In the genomic region with DNA sequence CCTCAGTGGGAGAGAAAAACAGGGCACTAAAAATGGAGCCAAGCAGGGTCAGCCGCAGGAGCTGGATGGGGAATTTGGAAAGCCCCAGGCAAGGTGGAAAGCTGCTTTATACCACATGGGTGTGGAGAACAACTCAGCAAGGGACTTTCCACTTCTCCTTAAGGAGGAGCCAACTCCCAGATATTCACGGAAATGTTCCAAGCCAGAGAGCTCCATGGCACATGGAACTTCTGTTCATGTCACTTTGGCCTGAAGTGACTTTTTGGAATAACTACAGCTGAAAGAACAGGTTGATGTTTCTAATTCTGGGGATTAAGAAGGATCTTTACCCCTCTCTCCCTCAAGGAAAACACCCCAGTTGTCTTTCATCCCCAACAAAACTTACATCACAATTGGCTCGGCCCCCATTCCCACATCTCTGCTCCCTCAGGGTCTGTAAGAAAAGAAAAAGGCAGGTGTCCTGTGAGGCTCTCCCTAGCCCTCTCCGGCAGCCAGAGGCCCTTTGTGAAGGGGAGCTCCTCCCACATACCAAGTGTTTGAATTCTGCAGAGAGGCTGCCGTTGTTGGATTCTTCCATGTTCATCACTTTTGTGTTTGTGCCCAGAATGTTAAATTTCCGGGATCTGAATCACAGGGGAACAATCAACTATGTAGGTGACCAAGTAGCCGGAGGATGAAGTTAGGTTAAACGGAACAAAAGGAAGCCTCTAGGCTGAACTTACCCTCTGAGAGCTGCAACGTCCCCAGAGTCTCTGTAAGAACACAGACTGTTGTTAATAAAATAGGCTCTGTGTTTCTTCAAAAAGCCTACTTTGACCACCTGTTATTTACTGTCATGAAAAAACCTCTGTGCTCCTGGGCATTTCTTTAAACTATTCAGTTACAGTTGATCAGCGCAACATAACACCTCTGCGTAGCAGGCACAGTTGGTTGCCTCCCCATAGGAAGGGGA, we compare ENCODE assay signal across 9 cellular contexts. TPM values are rescaled to one million over a fixed set of nuclear protein-coding genes. Genes with fewer than 3 reads are reported as not detected.
DNase-seq lines count a peak whose midpoint lies in the region; ATAC-seq, FAIRE-seq and TF ChIP-seq lines count a peak whose summit lies in the region.
"Had no signal": no experiment of that assay in that cellular context is flagged by ENCODE, and none has a peak within 500 bp of the region (broad histone marks: within the 10 kb centered on the region; RNA-seq: fewer than 3 reads in every experiment).

No MANE protein-coding gene starts in this region.

- peaks cover 58% of the 10 kb centered on the region for H3K36me3 Mint-ChIP-seq in activated CD4-positive, alpha-beta memory T cell treated with anti-CD3 and anti-CD28 coated beads for 36 hours
- H3K36me3 Mint-ChIP-seq in activated CD4-positive, alpha-beta memory T cell treated with anti-CD3 and anti-CD28 coated beads, Interleukin-2, amount 10 ng/mL, durations not matched to agents 7 days and 5 days (ENCODE audit: low read depth), result peaks cover 58% of the 10 kb centered on the region

- 63 to 67% methylated on average over 11 of the region's 11 CpGs for WGBS in body of pancreas, 2 donors
- WGBS in thymus, result 82% methylated on average over 11 of the region's 11 CpGs

- H4K20me1 ChIP-seq in keratinocyte (ENCODE audit: control insufficient read depth, extremely low read depth, insufficient read depth, low read length), result no peaks in the 10 kb centered on the region

- H3K9me3 ChIP-seq in body of pancreas (no peaks in the 10 kb centered on the region), keratinocyte (ENCODE audit: control insufficient read depth, low read depth, low read length) (no peaks in the 10 kb centered on the region), thymus (ENCODE audit: control insufficient read depth) (no peaks in the 10 kb centered on the region)

- H3K36me3 ChIP-seq in body of pancreas (replicated peaks in 1 of 2; ENCODE audit: insufficient read depth in 1 of 2, low read depth in 2 of 2) (peaks cover 0 to 49% of the 10 kb centered on the region in 2 donors), keratinocyte (ENCODE audit: control insufficient read depth in 2 of 2, extremely low read depth in 1 of 2, insufficient read depth in 2 of 2, low read length in 2 of 2) (peaks cover 21 to 34% of the 10 kb centered on the region in 2 experiments), thymus (ENCODE audit: control insufficient read depth, insufficient read depth) (peaks cover 54% of the 10 kb centered on the region)

- peak; percentile 72 for ATAC-seq in body of pancreas
- no peak for ATAC-seq in HG03460 (IDR thresholded peaks at IDR 0.05; ENCODE audit: unreplicated experiment)
- no peak for ATAC-seq in GM18520 (IDR thresholded peaks at IDR 0.05; ENCODE audit: unreplicated experiment)

- POLR2A ChIA-PET in activated CD4-positive, alpha-beta memory T cell treated with anti-CD3 and anti-CD28 coated beads for 36 hours (lab: Charles Lee), result interaction anchor here (0.6 kb wide), 1 partner anchor 8 kb away, joined by 3 read pairs; no protein-coding TSS in a partner anchor
- POLR2A ChIA-PET in activated CD4-positive, alpha-beta memory T cell treated with anti-CD3 and anti-CD28 coated beads, Interleukin-2, amount 10 ng/mL, durations not matched to agents 7 days and 5 days (lab: Charles Lee), result interaction anchor here (0.9 to 1.4 kb wide), 2 partner anchors 13 to 29 kb away, joined by 3 read pairs; no protein-coding TSS in a partner anchor

- peak overlapping the region; percentile 56 for H2AFZ ChIP-seq in keratinocyte (ENCODE audit: control insufficient read depth, low read length)

- H3K27ac Mint-ChIP-seq in activated CD4-positive, alpha-beta memory T cell treated with anti-CD3 and anti-CD28 coated beads for 36 hours, result peak overlapping the region; percentile 65
- H3K27ac Mint-ChIP-seq in activated CD4-positive, alpha-beta memory T cell treated with anti-CD3 and anti-CD28 coated beads, Interleukin-2, amount 10 ng/mL, durations not matched to agents 7 days and 5 days, result no peak overlapping the region
- H3K27ac Mint-ChIP-seq: B cell had no signal

- intact Hi-C loops in activated CD4-positive, alpha-beta memory T cell treated with anti-CD3 and anti-CD28 coated beads for 36 hours (cut with micrococcal nuclease), result no loop called here
- intact Hi-C loops in body of pancreas (cut with DNase I), result no loop called here

- H3K79me2 ChIP-seq in keratinocyte (ENCODE audit: control insufficient read depth, insufficient read depth, low read length), result no peaks in the 10 kb centered on the region

- TF ChIP-seq CTCF in body of pancreas (IDR thresholded peaks at IDR 0.05) (no peak), keratinocyte (optimal IDR thresholded peaks at IDR 0.05 in 1 of 3, IDR thresholded peaks at IDR 0.05 in 1 of 3, conservative IDR thresholded peaks at IDR 0.05 in 1 of 3; ENCODE audit: extremely low read depth in 1 of 3, insufficient read depth in 2 of 3, low read length in 3 of 3) (no peak)

- no peaks in the 10 kb centered on the region for H3K27me3 Mint-ChIP-seq in activated CD4-positive, alpha-beta memory T cell treated with anti-CD3 and anti-CD28 coated beads for 36 hours
- no peaks in the 10 kb centered on the region for H3K27me3 Mint-ChIP-seq in activated CD4-positive, alpha-beta memory T cell treated with anti-CD3 and anti-CD28 coated beads, Interleukin-2, amount 10 ng/mL, durations not matched to agents 7 days and 5 days
- H3K27me3 Mint-ChIP-seq: B cell had no signal

- H3K9me3 Mint-ChIP-seq in activated CD4-positive, alpha-beta memory T cell treated with anti-CD3 and anti-CD28 coated beads for 36 hours, result no peaks in the 10 kb centered on the region
- H3K9me3 Mint-ChIP-seq in activated CD4-positive, alpha-beta memory T cell treated with anti-CD3 and anti-CD28 coated beads, Interleukin-2, amount 10 ng/mL, durations not matched to agents 7 days and 5 days, result no peaks in the 10 kb centered on the region

- H3K4me3 ChIP-seq in body of pancreas (no peak overlapping the region), keratinocyte (ENCODE audit: control insufficient read depth in 2 of 3, extremely low read depth in 1 of 3, insufficient read depth in 2 of 3, low read depth in 1 of 3, low read length in 3 of 3) (peak overlapping the region in 2 of 3 experiments; percentile 8 to 48), thymus (ENCODE audit: low read length) (no peak overlapping the region)

- peak overlapping the region; percentile 84 for H3K9ac ChIP-seq in keratinocyte (ENCODE audit: control insufficient read depth, extremely low read depth, insufficient read depth, low read length)

- H3K4me2 ChIP-seq in keratinocyte (ENCODE audit: control insufficient read depth, extremely low read depth, insufficient read depth, low read depth, low read length), result peak overlapping the region; percentile 90

- no peak for TF ChIP-seq POLR2A in body of pancreas (IDR thresholded peaks at IDR 0.05)
- TF ChIP-seq POLR2A in GM12891 (IDR thresholded peaks at IDR 0.05; ENCODE audit: low read depth, low read length), result no peak

- H3K9me1 ChIP-seq in keratinocyte (ENCODE audit: control insufficient read depth, extremely low read depth, insufficient read depth, low read length), result no peaks in the 10 kb centered on the region

- peak overlapping the region in 2 of 4 donors; percentile 42 to 71 for H3K27ac ChIP-seq in body of pancreas
- H3K27ac ChIP-seq in keratinocyte (ENCODE audit: control insufficient read depth, insufficient read depth, low read length), result peak overlapping the region; percentile 98
- H3K27ac ChIP-seq in thymus (ENCODE audit: low read depth), result peak overlapping the region; percentile 36

- H3K27me3 ChIP-seq in body of pancreas (no peaks in the 10 kb centered on the region), keratinocyte (ENCODE audit: control insufficient read depth, extremely low read depth, insufficient read depth, low read length) (no peaks in the 10 kb centered on the region), thymus (ENCODE audit: control insufficient read depth, insufficient read depth) (no peaks in the 10 kb centered on the region)

- DNase-seq in activated CD4-positive, alpha-beta memory T cell treated with anti-CD3 and anti-CD28 coated beads for 36 hours, result no peak
- DNase-seq in activated CD4-positive, alpha-beta memory T cell treated with anti-CD3 and anti-CD28 coated beads, Interleukin-2, amount 10 ng/mL, durations not matched to agents 7 days and 5 days, result no peak
- DNase-seq in body of pancreas (peak in 1 of 4 donors; percentile 33), keratinocyte (ENCODE audit: low read depth, low spot score) (peak; percentile 71), GM12891 (ENCODE audit: insufficient read length, low spot score) (no peak)

- dilution Hi-C loops in keratinocyte (cut with MboI; ENCODE audit: extremely low pct_ligation_motif_present, low sequenced_read_pairs), result no loop called here

- CTCF ChIA-PET in activated CD4-positive, alpha-beta memory T cell treated with anti-CD3 and anti-CD28 coated beads for 36 hours (lab: Charles Lee), result interaction anchor here (1.1 to 1.8 kb wide), 2 partner anchors 50 to 74 kb away, joined by 3 to 11 read pairs; no protein-coding TSS in a partner anchor
- CTCF ChIA-PET in activated CD4-positive, alpha-beta memory T cell treated with anti-CD3 and anti-CD28 coated beads, Interleukin-2, amount 10 ng/mL, durations not matched to agents 7 days and 5 days (lab: Charles Lee), result interaction anchor here (0.9 to 1.1 kb wide), 2 partner anchors 8 to 75 kb away, joined by 3 to 4 read pairs; no protein-coding TSS in a partner anchor

- FAIRE-seq in keratinocyte (lab: Jason Lieb, UNC), result peak; percentile 98
- FAIRE-seq in GM12891 (lab: Jason Lieb, UNC), result no peak

- H3K4me1 ChIP-seq in body of pancreas (peaks cover 13% of the 10 kb centered on the region), keratinocyte (ENCODE audit: control insufficient read depth, extremely low read depth, insufficient read depth, low read length) (peaks cover 42% of the 10 kb centered on the region), thymus (ENCODE audit: control insufficient read depth, insufficient read depth, low read length) (no peaks in the 10 kb centered on the region)

- H3K4me3 Mint-ChIP-seq in activated CD4-positive, alpha-beta memory T cell treated with anti-CD3 and anti-CD28 coated beads for 36 hours, result no peak overlapping the region
- no peak overlapping the region for H3K4me3 Mint-ChIP-seq in activated CD4-positive, alpha-beta memory T cell treated with anti-CD3 and anti-CD28 coated beads, Interleukin-2, amount 10 ng/mL, durations not matched to agents 7 days and 5 days
- H3K4me3 Mint-ChIP-seq: B cell had no signal

- H3K4me1 Mint-ChIP-seq in activated CD4-positive, alpha-beta memory T cell treated with anti-CD3 and anti-CD28 coated beads for 36 hours (ENCODE audit: low read depth), result peaks cover 22% of the 10 kb centered on the region
- peaks cover 10% of the 10 kb centered on the region for H3K4me1 Mint-ChIP-seq in activated CD4-positive, alpha-beta memory T cell treated with anti-CD3 and anti-CD28 coated beads, Interleukin-2, amount 10 ng/mL, durations not matched to agents 7 days and 5 days
- H3K4me1 Mint-ChIP-seq: B cell had no signal

RNA-seq across cellular contexts. Expression of a gene that starts 41.0 kb away (rescaled TPM):
- 100 to 1,000 TPM; 211 to 215 TPM for total RNA-seq in activated CD4-positive, alpha-beta memory T cell treated with anti-CD3 and anti-CD28 coated beads for 36 hours
- 10 to 100 TPM; 88.4 to 96.7 TPM for total RNA-seq in activated CD4-positive, alpha-beta memory T cell treated with anti-CD3 and anti-CD28 coated beads, Interleukin-2, amount 10 ng/mL, durations not matched to agents 7 days and 5 days
- total RNA-seq in body of pancreas, result 10 to 100 TPM; 25.2 to 52.1 TPM
- polyA plus RNA-seq in keratinocyte (0.28 to 0.53 TPM (median 0.51 TPM) in 3 replicates), thymus (37.6 TPM)
- 1.7 TPM for polyA plus RNA-seq in keratinocyte (2011; ENCODE audit: low read depth)
- polyA plus RNA-seq in keratinocyte (2011; cell fraction: cytosol; rRNA removed), result 0.32 and 0.61 TPM in 2 replicates
- 0.64 and 1.2 TPM in 2 replicates for polyA plus RNA-seq in keratinocyte (2011; cell fraction: nucleus; rRNA removed)
- polyA plus RNA-seq in keratinocyte (2012; ENCODE audit: low replicate concordance), result 0.39 and 2.2 TPM in 2 replicates
- 0.43 to 2.8 TPM (median 0.77 TPM) in 3 replicates for polyA minus RNA-seq in keratinocyte
- polyA minus RNA-seq in keratinocyte (2011; cell fraction: cytosol; rRNA and poly(A)+ RNA removed), result 1.2 TPM
- 0.74 and 3.1 TPM in 2 replicates for polyA minus RNA-seq in keratinocyte (2011; cell fraction: nucleus; rRNA and poly(A)+ RNA removed)
- polyA plus RNA-seq in GM12891 (2012; ENCODE audit: low read depth, missing spikeins), result 50.2 TPM

RNA-seq across cellular contexts. Expression of a gene that starts 53.1 kb away (rescaled TPM):
- total RNA-seq in activated CD4-positive, alpha-beta memory T cell treated with anti-CD3 and anti-CD28 coated beads for 36 hours, result 100 to 1,000 TPM; 192 to 195 TPM
- 100 to 1,000 TPM; 163 to 171 TPM for total RNA-seq in activated CD4-positive, alpha-beta memory T cell treated with anti-CD3 and anti-CD28 coated beads, Interleukin-2, amount 10 ng/mL, durations not matched to agents 7 days and 5 days
- total RNA-seq in body of pancreas, result 10 to 100 TPM; 35.3 TPM
- 10.9 to 16.1 TPM (median 12.4 TPM) in 3 replicates for polyA plus RNA-seq in keratinocyte
- 7.1 TPM for polyA plus RNA-seq in keratinocyte (2011; ENCODE audit: low read depth)
- 7.8 and 11.7 TPM in 2 replicates for polyA plus RNA-seq in keratinocyte (2011; cell fraction: cytosol; rRNA removed)
- 30.5 and 32.6 TPM in 2 replicates for polyA plus RNA-seq in keratinocyte (2011; cell fraction: nucleus; rRNA removed)
- 8.2 and 9.9 TPM in 2 replicates for polyA plus RNA-seq in keratinocyte (2012; ENCODE audit: low replicate concordance)
- polyA minus RNA-seq in keratinocyte, result 11.5 to 18.1 TPM (median 13.1 TPM) in 3 replicates
- 16.9 TPM for polyA minus RNA-seq in keratinocyte (2011; cell fraction: cytosol; rRNA and poly(A)+ RNA removed)
- polyA minus RNA-seq in keratinocyte (2011; cell fraction: nucleus; rRNA and poly(A)+ RNA removed), result 11.2 and 13.8 TPM in 2 replicates
- polyA plus RNA-seq in thymus, result 51.6 TPM
- polyA plus RNA-seq in GM12891 (2012; ENCODE audit: low read depth, missing spikeins), result 37.3 TPM

RNA-seq across cellular contexts. Expression of a gene that starts 58.9 kb away (rescaled TPM):
- 100 to 1,000 TPM; 194 to 198 TPM for total RNA-seq in activated CD4-positive, alpha-beta memory T cell treated with anti-CD3 and anti-CD28 coated beads for 36 hours
- total RNA-seq in activated CD4-positive, alpha-beta memory T cell treated with anti-CD3 and anti-CD28 coated beads, Interleukin-2, amount 10 ng/mL, durations not matched to agents 7 days and 5 days, result 100 to 1,000 TPM; 130 to 135 TPM
- 10 to 100 TPM; 79.4 to 99.5 TPM for total RNA-seq in body of pancreas
- 30.6 to 55.8 TPM (median 37.4 TPM) in 3 replicates for polyA plus RNA-seq in keratinocyte
- 36.5 TPM for polyA plus RNA-seq in keratinocyte (2011; ENCODE audit: low read depth)
- 40.0 and 43.3 TPM in 2 replicates for polyA plus RNA-seq in keratinocyte (2011; cell fraction: cytosol; rRNA removed)
- 68.3 and 77.9 TPM in 2 replicates for polyA plus RNA-seq in keratinocyte (2011; cell fraction: nucleus; rRNA removed)
- polyA plus RNA-seq in keratinocyte (2012; ENCODE audit: low replicate concordance), result 44.6 and 57.8 TPM in 2 replicates
- 70.0 to 118 TPM (median 78.5 TPM) in 3 replicates for polyA minus RNA-seq in keratinocyte
- polyA minus RNA-seq in keratinocyte (2011; cell fraction: cytosol; rRNA and poly(A)+ RNA removed), result 59.5 TPM
- polyA minus RNA-seq in keratinocyte (2011; cell fraction: nucleus; rRNA and poly(A)+ RNA removed), result 45.8 and 80.0 TPM in 2 replicates
- polyA plus RNA-seq in thymus, result 57.6 TPM
- polyA plus RNA-seq in GM12891 (2012; ENCODE audit: low read depth, missing spikeins), result 47.8 TPM

Comparison
In these comparisons a context has a peak if more than half of its experiments do, and no peak if none do; other contexts are left out.
1. H3K4me3 ChIP-seq: peak in keratinocyte (2 of 3); none in body of pancreas (0 of 2) and thymus (single experiment).
2. RNA of a gene that starts 53.1 kb away (total RNA-seq): 192 to 195 TPM in activated CD4-positive, alpha-beta memory T cell treated with anti-CD3 and anti-CD28 coated beads for 36 hours and 163 to 171 TPM in activated CD4-positive, alpha-beta memory T cell treated with anti-CD3 and anti-CD28 coated beads, Interleukin-2, amount 10 ng/mL, durations not matched to agents 7 days and 5 days; 35.3 TPM in body of pancreas; every median in the first group is over 4 times any median in the second.